ENCODE assay signal across 18 cellular contexts in genomic region chr5:172600571-172600970, GRCh38.
"Had no signal": no experiment of that assay in that cellular context is flagged by ENCODE, and none has a peak within 500 bp of the region (broad histone marks: within the 10 kb centered on the region; RNA-seq: fewer than 3 reads in every experiment).

No MANE protein-coding gene starts in this region.

- H3K4me3 ChIP-seq: dorsolateral prefrontal cortex, left lung, suprapubic skin had no signal

- ATAC-seq: activated naive CD4-positive, alpha-beta T cell treated with anti-CD3 and anti-CD28 coated beads, Interleukin-2, amount 50 U/mL, for 72 hours; activated T-cell treated with anti-CD3 and anti-CD28 coated beads, Interleukin-2, amount 50 U/mL, for 4 hours; esophagus mucosa; left lung; stimulated activated naive CD8-positive, alpha-beta T cell treated with anti-CD3 and anti-CD28 coated beads, Interleukin-15, Interleukin-2, amounts not matched to agents 100 U/mL and 50 U/mL, for 24 hours had no signal

- H3K27ac ChIP-seq: brain microvascular endothelial cell, left lung, neutrophil, suprapubic skin, VCaP had no signal

- H3K9me3 ChIP-seq: left lung, neutrophil, suprapubic skin had no signal

- H3K36me3 ChIP-seq: brain microvascular endothelial cell, left lung, neutrophil, suprapubic skin had no signal

- DNase-seq: activated CD4-positive, alpha-beta memory T cell treated with anti-CD3 and anti-CD28 coated beads for 36 hours; activated effector memory CD4-positive, alpha-beta T cell treated with anti-CD3 and anti-CD28 coated beads, Interleukin-2, amount 50 U/mL, for 16 hours; activated T-cell treated with anti-CD3 and anti-CD28 coated beads, Interleukin-2, amount 50 U/mL, for 4 hours; amniotic stem cell; brain microvascular endothelial cell; foreskin fibroblast; left lung; mesenchymal stem cell; stimulated activated CD4-positive, alpha-beta T cell treated with anti-CD3 and anti-CD28 coated beads, Interleukin-4, amount 100 ng/mL, for 1 hour; stimulated activated CD8-positive, alpha-beta memory T cell treated with anti-CD3 and anti-CD28 coated beads, Interleukin-4, amount 100 ng/mL, for 48 hours; stimulated activated naive CD8-positive, alpha-beta T cell treated with anti-CD3 and anti-CD28 coated beads, Interleukin-15, Interleukin-2, amounts not matched to agents 100 U/mL and 50 U/mL, for 24 hours; T-helper 1 cell had no signal

- H3K27me3 ChIP-seq: brain microvascular endothelial cell, dorsolateral prefrontal cortex, left lung, neutrophil, suprapubic skin had no signal
